Comparison of ENCODE assay signal across 14 cellular contexts in the genomic region with DNA sequence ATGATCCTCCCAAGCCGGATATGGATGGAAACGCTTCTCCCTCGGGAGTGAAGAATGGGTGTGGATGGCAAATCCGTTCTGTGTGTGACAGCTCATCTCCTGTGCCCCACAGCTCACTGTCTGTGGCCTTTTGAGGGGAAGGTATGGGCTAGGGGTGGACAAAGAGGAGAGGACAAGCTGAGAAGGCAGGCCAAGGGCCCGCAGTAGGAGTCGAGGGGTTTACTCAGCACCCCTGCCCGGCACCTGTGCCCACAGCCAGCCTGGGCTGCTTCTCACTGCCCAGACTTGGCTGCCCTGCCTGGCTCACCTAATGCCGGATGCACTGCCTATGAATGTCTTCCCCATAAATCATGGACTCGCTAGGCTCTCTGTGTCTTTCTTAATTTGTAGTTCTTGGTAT.
"Had no signal": no experiment of that assay in that cellular context is flagged by ENCODE, and none has a peak within 500 bp of the region (broad histone marks: within the 10 kb centered on the region; RNA-seq: fewer than 3 reads in every experiment).

No MANE protein-coding gene starts in this region.

- H3K27me3 Mint-ChIP-seq: activated T-cell treated with anti-CD3 and anti-CD28 coated beads, Interleukin-2, amount 50 U/mL, for 24 hours; stimulated activated memory B cell treated with anti-CD40 and anti-IgM and Interleukin-4, amounts not matched to agents 10 μg/mL and 1 μg/mL and 100 μg/mL, for 72 hours; T-cell had no signal

- H3K27ac Mint-ChIP-seq: activated T-cell treated with anti-CD3 and anti-CD28 coated beads, Interleukin-2, amount 50 U/mL, for 24 hours; stimulated activated memory B cell treated with anti-CD40 and anti-IgM and Interleukin-4, amounts not matched to agents 10 μg/mL and 1 μg/mL and 100 μg/mL, for 72 hours; T-cell had no signal

- H3K4me1 Mint-ChIP-seq: nephron progenitor cell; stimulated activated memory B cell treated with anti-CD40 and anti-IgM and Interleukin-4, amounts not matched to agents 10 μg/mL and 1 μg/mL and 100 μg/mL, for 72 hours; T-cell had no signal

- DNase-seq: activated CD4-positive, alpha-beta T cell treated with anti-CD3 and anti-CD28 coated beads for 1 hour; activated CD4-positive, alpha-beta T cell treated with anti-CD3 and anti-CD28 coated beads, Interleukin-2, amount 50 U/mL, for 4 hours; activated effector memory CD4-positive, alpha-beta T cell treated with Interleukin-2 at 50 U/mL for 16 hours; activated naive CD4-positive, alpha-beta T cell treated with anti-CD3 and anti-CD28 coated beads, Interleukin-2, amount 50 U/mL, for 16 hours; activated T-cell treated with anti-CD3 and anti-CD28 coated beads, Interleukin-2, amount 50 U/mL, for 24 hours; hypothalamus; mesendoderm; nephron progenitor cell; stimulated activated CD4-positive, alpha-beta T cell treated with anti-CD3 and anti-CD28 coated beads, Interleukin-12 subunit alpha, Interleukin-12 subunit beta, amount 100 ng/mL, for 4 hours; stimulated activated CD4-positive, alpha-beta T cell treated with anti-CD3 and anti-CD28 coated beads, Interleukin-2, amount 100 ng/mL, for 24 hours; T-cell; T-helper 9 cell; uterus had no signal

- H3K9me3 Mint-ChIP-seq: activated T-cell treated with anti-CD3 and anti-CD28 coated beads, Interleukin-2, amount 50 U/mL, for 24 hours; nephron progenitor cell; T-cell had no signal

- H3K36me3 Mint-ChIP-seq: stimulated activated memory B cell treated with anti-CD40 and anti-IgM and Interleukin-4, amounts not matched to agents 10 μg/mL and 1 μg/mL and 100 μg/mL, for 72 hours; T-cell had no signal

- ATAC-seq: stimulated activated memory B cell treated with anti-CD40 and anti-IgM and Interleukin-4, amounts not matched to agents 10 μg/mL and 1 μg/mL and 100 μg/mL, for 72 hours; T-cell had no signal

- H3K4me3 Mint-ChIP-seq: activated T-cell treated with anti-CD3 and anti-CD28 coated beads, Interleukin-2, amount 50 U/mL, for 24 hours; nephron progenitor cell; stimulated activated memory B cell treated with anti-CD40 and anti-IgM and Interleukin-4, amounts not matched to agents 10 μg/mL and 1 μg/mL and 100 μg/mL, for 72 hours; T-cell had no signal
